11 cellular contexts compared by ENCODE assay signal in genomic region chr5:173281910-173282309, GRCh38. TPM values are rescaled to one million over a fixed set of nuclear protein-coding genes. Genes with fewer than 3 reads are reported as not detected.
DNase-seq lines count a peak whose midpoint lies in the region; ATAC-seq and TF ChIP-seq lines count a peak whose summit lies in the region.
"Had no signal": no experiment of that assay in that cellular context is flagged by ENCODE, and none has a peak within 500 bp of the region (broad histone marks: within the 10 kb centered on the region; RNA-seq: fewer than 3 reads in every experiment).

No MANE protein-coding gene starts in this region.

- DNase-seq in 8988T: peak; percentile 71
- DNase-seq in GM13976 (ENCODE audit: low spot score): no peak
- DNase-seq in Panc1 (ENCODE audit: low read depth, low spot score): no peak
- DNase-seq in fibroblast of pulmonary artery (ENCODE audit: low read depth): peak; percentile 36
- DNase-seq in T-helper 17 cell: no peak
- no peak for DNase-seq in HK-2 (ENCODE audit: unreplicated experiment)
- DNase-seq: activated naive CD4-positive, alpha-beta T cell treated with anti-CD3 and anti-CD28 coated beads for 36 hours; CD4-positive, alpha-beta memory T cell; head of caudate nucleus had no signal

- H3K27me3 ChIP-seq in Panc1 (ENCODE audit: control insufficient read depth, insufficient read depth, low read length): no peaks in the 10 kb centered on the region

- CTCF ChIA-PET in Panc1 (lab: Charles Lee): interaction anchor here (0.7 kb wide), 5 partner anchors 22 to 301 kb away, joined by 4 to 13 read pairs (median 8); no protein-coding TSS in a partner anchor

- peaks cover 61% of the 10 kb centered on the region for H3K27me3 Mint-ChIP-seq in T-helper 17 cell

- peaks cover 7% of the 10 kb centered on the region for H3K36me3 Mint-ChIP-seq in T-helper 17 cell (ENCODE audit: low read depth)

- H3K4me3 ChIP-seq in Panc1 (ENCODE audit: low read depth in 2 of 2, low read length in 2 of 2): no peak overlapping the region
- no peak overlapping the region for H3K4me3 ChIP-seq in fibroblast of pulmonary artery (replicated peaks; ENCODE audit: low read depth, low read length)

- POLR2A ChIA-PET in Panc1 (lab: Charles Lee): interaction anchor here (0.7 kb wide), 1 partner anchor 140 kb away, joined by 11 read pairs; no protein-coding TSS in a partner anchor

- no TSS peak for BruUV-seq in Panc1 (replicated peaks; lab: Mats Ljungman, UMichigan)

- H3K36me3 ChIP-seq in Panc1 (ENCODE audit: control insufficient read depth, insufficient read depth, low read length): no peaks in the 10 kb centered on the region

- H3K4me1 Mint-ChIP-seq in T-helper 17 cell: peaks cover 4% of the 10 kb centered on the region

- ATAC-seq in Panc1 (peak; percentile 69; the same call in 1 of the 2 replicates), T-helper 17 cell (no peak), GM19463 (IDR thresholded peaks at IDR 0.05; ENCODE audit: unreplicated experiment) (no peak), HG03521 (IDR thresholded peaks at IDR 0.05; ENCODE audit: unreplicated experiment) (no peak)

- H3K9me3 ChIP-seq in Panc1 (ENCODE audit: control insufficient read depth, insufficient read depth, low read depth, low read length) (no peaks in the 10 kb centered on the region), T-helper 17 cell (ENCODE audit: control insufficient read depth, low read length, poor library complexity, severe bottlenecking) (no peaks in the 10 kb centered on the region)

- in situ Hi-C loops in GM13976 (cut with MboI; ENCODE audit: low sequenced_read_pairs, unreplicated experiment) (no loop called here), Panc1 (cut with HindIII; ENCODE audit: low pct_unique_long_range_greater_than_20kb, low sequenced_read_pairs) (no loop called here)

- peak; percentile 5 for TF ChIP-seq CTCF in GM13976 (IDR thresholded peaks at IDR 0.05; ENCODE audit: borderline replicate concordance, control extremely low read depth, extremely low read depth, insufficient read depth, missing control alignments)
- TF ChIP-seq CTCF in Panc1 (IDR thresholded peaks at IDR 0.05): peak; percentile 75
- peak; percentile 45 for TF ChIP-seq CTCF in fibroblast of pulmonary artery (IDR thresholded peaks at IDR 0.05; ENCODE audit: low read length, missing control alignments)

- intact Hi-C loops in Panc1 (cut with micrococcal nuclease; ENCODE audit: unreplicated experiment): loop anchor here (2.0 to 5.0 kb wide), 3 partner anchors 115 to 575 kb away; no protein-coding TSS in a partner anchor

- H3K27ac Mint-ChIP-seq in T-helper 17 cell: no peak overlapping the region
- H3K27ac Mint-ChIP-seq: activated naive CD4-positive, alpha-beta T cell treated with anti-CD3 and anti-CD28 coated beads for 36 hours; CD4-positive, alpha-beta memory T cell had no signal

- H3K27ac ChIP-seq in Panc1 (ENCODE audit: low read length): no peak overlapping the region

- no peaks in the 10 kb centered on the region for H3K4me1 ChIP-seq in Panc1 (ENCODE audit: control insufficient read depth, insufficient read depth, low read length)

- no peak overlapping the region for H3K4me3 Mint-ChIP-seq in T-helper 17 cell
- H3K4me3 Mint-ChIP-seq: activated naive CD4-positive, alpha-beta T cell treated with anti-CD3 and anti-CD28 coated beads for 36 hours; CD4-positive, alpha-beta memory T cell had no signal

RNA-seq across cellular contexts. Expression of gene STC2, which starts 46.3 kb away (rescaled TPM):
- total RNA-seq in Panc1 (2021; ENCODE audit: unreplicated experiment) (32.2 TPM), T-helper 17 cell (not detected)
- polyA plus RNA-seq in Panc1 (2012; ENCODE audit: insufficient read length): 87.0 TPM
- total RNA-seq: CD4-positive, alpha-beta memory T cell had no signal
- polyA plus RNA-seq: CD4-positive, alpha-beta memory T cell had no signal

RNA-seq across cellular contexts. Expression of gene NKX2-5, which starts 46.9 kb away (rescaled TPM):
- total RNA-seq in Panc1 (2021; ENCODE audit: unreplicated experiment): not detected
- not detected for polyA plus RNA-seq in Panc1 (2012; ENCODE audit: insufficient read length)
- not detected for total RNA-seq in T-helper 17 cell
- total RNA-seq: activated naive CD4-positive, alpha-beta T cell treated with anti-CD3 and anti-CD28 coated beads for 36 hours; CD4-positive, alpha-beta memory T cell had no signal
- polyA plus RNA-seq: CD4-positive, alpha-beta memory T cell had no signal

Comparison
In these comparisons a context has a peak if more than half of its experiments do, and no peak if none do; other contexts are left out.
1. DNase-seq: peak in 8988T (single experiment) and fibroblast of pulmonary artery (single experiment); none in GM13976 (single experiment), Panc1 (single experiment), T-helper 17 cell (0 of 3) and HK-2 (single experiment).
2. CTCF ChIP-seq: peak in every context shown above with its lines; median percentile 75 in Panc1; 45 in fibroblast of pulmonary artery; 5 in GM13976.
3. RNA of gene STC2, which starts 46.3 kb away (total RNA-seq): 32.2 TPM in Panc1 (single experiment); not detected in T-helper 17 cell; every median in the first group is over 10 times any median in the second.